ENCODE assay signal across 12 cellular contexts in the genomic region with DNA sequence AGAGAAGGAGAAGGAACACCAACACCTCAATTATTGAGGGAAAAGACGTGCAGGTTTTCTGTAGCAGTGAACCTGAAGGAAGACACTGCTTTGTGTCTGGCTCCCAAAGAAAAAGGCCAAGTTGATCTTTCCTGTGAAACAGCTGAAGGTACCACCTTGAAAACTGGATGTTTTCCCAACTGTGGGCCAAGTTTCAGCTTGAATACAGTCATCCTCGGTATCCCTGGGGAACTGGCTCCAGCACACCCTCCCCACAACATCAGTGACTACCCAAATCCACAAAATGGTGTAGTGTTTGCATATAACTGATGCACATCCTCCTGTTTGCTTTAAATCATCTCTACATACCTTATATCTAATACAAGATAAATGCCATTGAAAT.
DNase-seq lines count a peak whose midpoint lies in the region; TF ChIP-seq lines count a peak whose summit lies in the region.
"Had no signal": no experiment of that assay in that cellular context is flagged by ENCODE, and none has a peak within 500 bp of the region (broad histone marks: within the 10 kb centered on the region; RNA-seq: fewer than 3 reads in every experiment).

No MANE protein-coding gene starts in this region.

- H3K9me3 ChIP-seq in GM23248 (ENCODE audit: low read depth) (no peaks in the 10 kb centered on the region), adipocyte (ENCODE audit: control insufficient read depth, low read length) (no peaks in the 10 kb centered on the region), hepatocyte (ENCODE audit: low read depth) (no peaks in the 10 kb centered on the region), smooth muscle cell (replicated peaks; ENCODE audit: low read depth) (no peaks in the 10 kb centered on the region)

- in situ Hi-C loops in GM23248 (cut with MboI): loop anchor here (10.0 kb wide), 2 partner anchors 225 to 295 kb away; no protein-coding TSS in a partner anchor

- peak overlapping the region; percentile 59 for H3K4me3 ChIP-seq in GM23248
- H3K4me3 ChIP-seq in adipocyte (ENCODE audit: low read length): peak overlapping the region; percentile 67
- no peak overlapping the region for H3K4me3 ChIP-seq in hepatocyte
- no peak overlapping the region for H3K4me3 ChIP-seq in smooth muscle cell

- H3F3A ChIP-seq in GM23248 (ENCODE audit: insufficient read depth) (peaks cover 37% of the 10 kb centered on the region), smooth muscle cell (ENCODE audit: low read depth) (peaks cover 20% of the 10 kb centered on the region)

- H3K79me2 ChIP-seq in GM23248 (ENCODE audit: insufficient read depth) (no peaks in the 10 kb centered on the region), hepatocyte (no peaks in the 10 kb centered on the region), smooth muscle cell (ENCODE audit: low read depth) (no peaks in the 10 kb centered on the region)

- no peak for TF ChIP-seq CTCF in hepatocyte (IDR thresholded peaks at IDR 0.05; ENCODE audit: poor library complexity)
- no peak for TF ChIP-seq CTCF in smooth muscle cell (IDR thresholded peaks at IDR 0.05; ENCODE audit: borderline replicate concordance, insufficient read depth, poor library complexity, severe bottlenecking)

- H3K27ac ChIP-seq in GM23248 (peak overlapping the region; percentile 99), hepatocyte (peak overlapping the region; percentile 89), smooth muscle cell (ENCODE audit: low read depth) (peak overlapping the region; percentile 98)

- H2AFZ ChIP-seq in GM23248: peak overlapping the region; percentile 38
- no peak overlapping the region for H2AFZ ChIP-seq in hepatocyte
- H2AFZ ChIP-seq in smooth muscle cell (ENCODE audit: low read depth): no peak overlapping the region

- H3K27me3 ChIP-seq in GM23248 (replicated peaks; ENCODE audit: insufficient read depth): no peaks in the 10 kb centered on the region
- no peaks in the 10 kb centered on the region for H3K27me3 ChIP-seq in adipocyte (replicated peaks; ENCODE audit: control insufficient read depth, insufficient read depth, low read length)
- no peaks in the 10 kb centered on the region for H3K27me3 ChIP-seq in hepatocyte
- no peaks in the 10 kb centered on the region for H3K27me3 ChIP-seq in smooth muscle cell (ENCODE audit: low read depth)

- H3K4me1 ChIP-seq in GM23248 (ENCODE audit: insufficient read depth) (peaks cover 38% of the 10 kb centered on the region), adipocyte (ENCODE audit: control insufficient read depth, insufficient read depth, low read length) (peaks cover 56% of the 10 kb centered on the region), hepatocyte (ENCODE audit: insufficient read depth) (peaks cover 47% of the 10 kb centered on the region), smooth muscle cell (ENCODE audit: low read depth) (peaks cover 38% of the 10 kb centered on the region)

- H4K20me1 ChIP-seq in GM23248 (ENCODE audit: insufficient read depth) (no peaks in the 10 kb centered on the region), hepatocyte (ENCODE audit: insufficient read depth, poor library complexity, severe bottlenecking) (no peaks in the 10 kb centered on the region), smooth muscle cell (ENCODE audit: low read depth) (no peaks in the 10 kb centered on the region)

- H3K9ac ChIP-seq in GM23248 (peak overlapping the region; percentile 93), adipocyte (ENCODE audit: low read length) (peak overlapping the region; percentile 92), smooth muscle cell (ENCODE audit: low read depth) (peak overlapping the region; percentile 92)

- no peaks in the 10 kb centered on the region for H3K9me2 ChIP-seq in GM23248 (ENCODE audit: insufficient read depth)
- H3K9me2 ChIP-seq in hepatocyte (replicated peaks; ENCODE audit: insufficient read depth): no peaks in the 10 kb centered on the region

- H3K4me2 ChIP-seq in GM23248 (ENCODE audit: unreplicated experiment) (peak overlapping the region; percentile 82), hepatocyte (peak overlapping the region; percentile 34), smooth muscle cell (peak overlapping the region; percentile 78)

- WGBS in GM23248 (ENCODE audit: low coverage in 1 of 2, low lambda C conversion rate in 2 of 2, missing lambda C conversion rate in 2 of 2), 2 experiments: 19 to 21% methylated on average over 2 of the region's 2 CpGs
- 89% methylated on average over 2 of the region's 2 CpGs for WGBS in hepatocyte (ENCODE audit: low lambda C conversion rate, missing lambda C conversion rate)
- WGBS in smooth muscle cell (ENCODE audit: low lambda C conversion rate): 59% methylated on average over 2 of the region's 2 CpGs

- H3K36me3 ChIP-seq in GM23248 (ENCODE audit: low read depth) (no peaks in the 10 kb centered on the region), adipocyte (ENCODE audit: control insufficient read depth, insufficient read depth, low read length, severe bottlenecking) (no peaks in the 10 kb centered on the region), hepatocyte (replicated peaks; ENCODE audit: insufficient read depth, low read depth) (no peaks in the 10 kb centered on the region), smooth muscle cell (ENCODE audit: low read depth) (no peaks in the 10 kb centered on the region)

- DNase-seq in GM23248: peak; percentile 71
- no peak for DNase-seq in adipocyte (ENCODE audit: low read depth)
- DNase-seq in hepatocyte (ENCODE audit: low spot score): no peak
- no peak for DNase-seq in smooth muscle cell (lab: John Stamatoyannopoulos, UW; ENCODE audit: unreplicated experiment)
- DNase-seq in activated naive CD4-positive, alpha-beta T cell treated with anti-CD3 and anti-CD28 coated beads, Interleukin-2, amount 50 U/mL, for 16 hours: no peak
- no peak for DNase-seq in midbrain (lab: John Stamatoyannopoulos, UW)
- DNase-seq in AG08396 (ENCODE audit: low spot score): no peak
- DNase-seq in kidney tubule cell (ENCODE audit: low spot score): no peak
- DNase-seq: DMS153, immature natural killer cell, NCI-H2081 treated with DMSO at 0.1 percent for 48 hours, SHP77 had no signal

Comparison
In these comparisons a context has a peak if more than half of its experiments do, and no peak if none do; other contexts are left out.
1. H3K4me3 ChIP-seq: peak in GM23248 (single experiment) and adipocyte (single experiment); none in hepatocyte (single experiment) and smooth muscle cell (single experiment).
2. Peak in every context shown above with its lines, with median percentiles within 50 percentile points of each other: H3K27ac ChIP-seq, H3K4me2 ChIP-seq and H3K9ac ChIP-seq.